ENCODE assay signal across 17 cellular contexts in the genomic region with DNA sequence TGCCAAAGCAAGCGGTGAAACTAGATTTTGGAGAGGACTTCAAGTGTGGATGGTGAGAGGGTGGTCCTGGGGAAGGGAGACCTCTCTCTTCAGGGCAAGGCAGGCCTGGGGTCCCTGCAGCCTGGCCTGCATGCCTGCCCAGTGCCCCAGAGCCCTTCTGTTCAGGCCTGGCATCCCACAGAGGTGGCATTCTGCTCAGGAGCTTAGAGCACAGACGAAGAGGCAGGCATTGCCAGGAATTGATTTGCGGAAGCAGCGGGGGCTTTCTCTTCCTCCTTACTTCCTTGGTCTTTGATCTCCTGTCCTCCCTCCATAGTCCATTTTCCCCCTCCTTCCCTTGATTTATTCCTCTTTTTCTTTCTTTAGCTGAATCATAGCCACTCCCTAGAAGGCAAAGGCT. TPM values are rescaled to one million over a fixed set of nuclear protein-coding genes. Genes with fewer than 3 reads are reported as not detected.
DNase-seq lines count a peak whose midpoint lies in the region; ATAC-seq and TF ChIP-seq lines count a peak whose summit lies in the region.
"Had no signal": no experiment of that assay in that cellular context is flagged by ENCODE, and none has a peak within 500 bp of the region (broad histone marks: within the 10 kb centered on the region; RNA-seq: fewer than 3 reads in every experiment).

No MANE protein-coding gene starts in this region.

- no peaks in the 10 kb centered on the region for H4K20me1 ChIP-seq in GM23338 (replicated peaks; ENCODE audit: insufficient read depth)

- H3K27ac Mint-ChIP-seq in GM23338, result no peak overlapping the region
- H3K27ac Mint-ChIP-seq: CD4-positive, alpha-beta T cell; H9 had no signal

- H3K36me3 Mint-ChIP-seq in GM23338 (ENCODE audit: low read depth), result no peaks in the 10 kb centered on the region

- no peaks in the 10 kb centered on the region for H3K79me2 ChIP-seq in GM23338 (replicated peaks; ENCODE audit: insufficient read depth)

- H3F3A ChIP-seq in GM23338 (replicated peaks; ENCODE audit: low read depth), result 0 out of 2 replicates have a peak, but pooled peaks cover 6% of the 10 kb centered on the region

- peak overlapping the region; percentile 85 for H2AFZ ChIP-seq in GM23338
- H2AFZ ChIP-seq: GM23248 had no signal

- 76 to 92% methylated on average over 2 to 3 of the region's 4 CpGs for whole genome bisulfite sequencing in mesodermal cell (ENCODE audit: insufficient coverage in 2 of 2), 2 experiments

- H3K27ac ChIP-seq in GM23338 (ENCODE audit: low read depth) (no peak overlapping the region), mesodermal cell (ENCODE audit: low read depth, low read length, severe bottlenecking) (peak overlapping the region; percentile 29), coronary artery (no peak overlapping the region)
- H3K27ac ChIP-seq: A549, GM23248 had no signal

- DNase-seq in GM23338 (ENCODE audit: low spot score) (no peak), cerebellum (ENCODE audit: low spot score) (peak; percentile 65), SIG-M5 treated with dmso at 0.1 percent for 504 hours (lab: John Stamatoyannopoulos, UW; ENCODE audit: unreplicated experiment) (no peak), coronary artery (ENCODE audit: low spot score) (no peak)
- DNase-seq in activated CD4-positive, CD25-positive, alpha-beta regulatory T cell treated with anti-CD3 and anti-CD28 coated beads, Interleukin-2, amount 50 U/mL, for 72 hours, result no peak
- DNase-seq: Calu3; CD4-positive, alpha-beta T cell; DMS 273 treated with DMSO at 0.1 percent for 48 hours; GM23248; H9 had no signal

- H3K4me1 ChIP-seq in GM23338 (ENCODE audit: insufficient read depth), result peaks cover 27% of the 10 kb centered on the region
- H3K4me1 ChIP-seq in mesodermal cell (ENCODE audit: control insufficient read depth, insufficient read depth, low read length, poor library complexity, severe bottlenecking), result peaks cover 8% of the 10 kb centered on the region
- H3K4me1 ChIP-seq: A549 had no signal

- H3K4me1 Mint-ChIP-seq in GM23338, result peaks cover 37% of the 10 kb centered on the region

- no peaks in the 10 kb centered on the region for H3K27me3 ChIP-seq in GM23338 (ENCODE audit: insufficient read depth)

- no peak overlapping the region for H3K4me3 Mint-ChIP-seq in GM23338
- H3K4me3 Mint-ChIP-seq: CD4-positive, alpha-beta T cell; H9 had no signal

- no peak overlapping the region for H3K4me3 ChIP-seq in GM23338
- H3K4me3 ChIP-seq in mesodermal cell (ENCODE audit: extremely low read depth, insufficient read depth, low read length, poor library complexity, severe bottlenecking), result no peak overlapping the region
- H3K4me3 ChIP-seq in coronary artery, result no peak overlapping the region
- H3K4me3 ChIP-seq: A549, GM12878, GM23248 had no signal

- no peaks in the 10 kb centered on the region for H3K9me2 ChIP-seq in GM23338 (ENCODE audit: insufficient read depth)

- peaks cover 28% of the 10 kb centered on the region for H3K27me3 Mint-ChIP-seq in GM23338 (ENCODE audit: insufficient read depth, low read depth, poor library complexity)

- H3K9me3 Mint-ChIP-seq in GM23338, result no peaks in the 10 kb centered on the region
- H3K9me3 Mint-ChIP-seq: CD4-positive, alpha-beta T cell; H9 had no signal

- no peaks in the 10 kb centered on the region for H3K9me3 ChIP-seq in mesodermal cell (ENCODE audit: control insufficient read depth, low read length)

- H3K36me3 ChIP-seq in GM23338 (ENCODE audit: insufficient read depth) (no peaks in the 10 kb centered on the region), mesodermal cell (ENCODE audit: control insufficient read depth, insufficient read depth, low read length) (no peaks in the 10 kb centered on the region)

- TF ChIP-seq CTCF in GM23338 (conservative IDR thresholded peaks at IDR 0.05; ENCODE audit: low read depth in 2 of 2) (no peak), coronary artery (IDR thresholded peaks at IDR 0.05) (no peak)

- ATAC-seq in GM23338 (no peak), GM18519 (IDR thresholded peaks at IDR 0.05; ENCODE audit: low FRiP score, unreplicated experiment) (no peak)
- ATAC-seq: GM12878, HepG2 had no signal

- no peak overlapping the region for H3K4me2 ChIP-seq in GM23338
- H3K4me2 ChIP-seq: A549 had no signal

TF ChIP-seq in GM23338, 12 proteins besides CTCF, POLR2A, EP300 and RAD21 (continues in another document):
- TF ChIP-seq CREB1 (CRISPR knock-in tag; IDR thresholded peaks at IDR 0.05; ENCODE audit: low read depth) (no peak), ZNF114 (CRISPR knock-in tag; IDR thresholded peaks at IDR 0.05) (no peak), REST (IDR thresholded peaks at IDR 0.05; ENCODE audit: unreplicated experiment) (no peak), JUNB (IDR thresholded peaks at IDR 0.05; ENCODE audit: unreplicated experiment) (no peak), EZH2 (IDR thresholded peaks at IDR 0.05; ENCODE audit: low read depth, unreplicated experiment) (no peak)

RNA-seq across cellular contexts. Expression of gene PIPOX, which starts 15.4 kb away (rescaled TPM):
- 34.6 and 42.8 TPM in 2 replicates for total RNA-seq in GM23338 (2014; rRNA removed; shearing (Covaris generic))
- 22.2 and 22.6 TPM in 2 replicates for polyA plus RNA-seq in GM23338 (2016; fragmentation: Nextera tagmentation; extraction: Ambion mirVana)
- 6.4 TPM for total RNA-seq in cerebellum
- polyA plus RNA-seq in mesodermal cell (2013, experiment 1 of 2), result 1.5 TPM
- polyA plus RNA-seq in mesodermal cell (2013, experiment 2 of 2), result 1.9 TPM
- total RNA-seq: GM23248 had no signal
- polyA plus RNA-seq: GM23248 had no signal

RNA-seq across cellular contexts. Expression of gene SEZ6, which starts 21.7 kb away (rescaled TPM):
- 3.1 and 6.5 TPM in 2 replicates for total RNA-seq in GM23338 (2014; rRNA removed; shearing (Covaris generic))
- polyA plus RNA-seq in GM23338 (2016; fragmentation: Nextera tagmentation; extraction: Ambion mirVana), result 1.0 TPM in 2 replicates
- total RNA-seq in cerebellum, result 34.9 TPM
- polyA plus RNA-seq in mesodermal cell (2013, experiment 1 of 2), result 0.81 TPM
- 0.35 TPM for polyA plus RNA-seq in mesodermal cell (2013, experiment 2 of 2)
- total RNA-seq: Calu3, Daoy, GM12878, GM23248, HepG2, HT1080 had no signal
- polyA plus RNA-seq: A549, GM23248, HepG2 had no signal
